ENCODE assay signal across 28 cellular contexts in genomic region chr1:203089651-203090045, GRCh38. TPM values are rescaled to one million over a fixed set of nuclear protein-coding genes. Genes with fewer than 3 reads are reported as not detected.
DNase-seq lines count a peak whose midpoint lies in the region; ATAC-seq and TF ChIP-seq lines count a peak whose summit lies in the region.
"Had no signal": no experiment of that assay in that cellular context is flagged by ENCODE, and none has a peak within 500 bp of the region (broad histone marks: within the 10 kb centered on the region; RNA-seq: fewer than 3 reads in every experiment).

No MANE protein-coding gene starts in this region.

- TF ChIP-seq EP300 in gastroesophageal sphincter (IDR thresholded peaks at IDR 0.05) = no peak

- H3K4me3 ChIP-seq in vagina (no peak overlapping the region), gastroesophageal sphincter (no peak overlapping the region)
- H3K4me3 ChIP-seq: thyroid gland had no signal

- intact Hi-C loops in vagina (cut with DNase I) = no loop called here

- H3K9me3 Mint-ChIP-seq in activated CD4-positive, alpha-beta T cell treated with anti-CD3 and anti-CD28 coated beads, Interleukin-2, amount 10 ng/mL, durations not matched to agents 7 days and 5 days = peaks cover 4% of the 10 kb centered on the region
- peaks cover 12% of the 10 kb centered on the region for H3K9me3 Mint-ChIP-seq in WTC11

- H3K4me1 Mint-ChIP-seq in activated CD4-positive, alpha-beta T cell treated with anti-CD3 and anti-CD28 coated beads, Interleukin-2, amount 10 ng/mL, durations not matched to agents 7 days and 5 days = no peaks in the 10 kb centered on the region
- peaks cover 14% of the 10 kb centered on the region for H3K4me1 Mint-ChIP-seq in WTC11
- H3K4me1 Mint-ChIP-seq: activated naive CD8-positive, alpha-beta T cell treated with anti-CD3 and anti-CD28 coated beads, Interleukin-2, amount 10 ng/mL, durations not matched to agents 7 days and 5 days; CD4-positive, alpha-beta memory T cell; naive thymus-derived CD4-positive, alpha-beta T cell had no signal

- H3K27me3 Mint-ChIP-seq in activated CD4-positive, alpha-beta T cell treated with anti-CD3 and anti-CD28 coated beads, Interleukin-2, amount 10 ng/mL, durations not matched to agents 7 days and 5 days = peaks cover 20% of the 10 kb centered on the region
- H3K27me3 Mint-ChIP-seq in WTC11 (ENCODE audit: low read depth) = no peaks in the 10 kb centered on the region; the same call in 1 of the 2 replicates

- no peaks in the 10 kb centered on the region for H3K36me3 Mint-ChIP-seq in activated CD4-positive, alpha-beta T cell treated with anti-CD3 and anti-CD28 coated beads, Interleukin-2, amount 10 ng/mL, durations not matched to agents 7 days and 5 days (ENCODE audit: low read depth)
- H3K36me3 Mint-ChIP-seq in WTC11 = peaks cover 4% of the 10 kb centered on the region
- H3K36me3 Mint-ChIP-seq: activated naive CD8-positive, alpha-beta T cell treated with anti-CD3 and anti-CD28 coated beads, Interleukin-2, amount 10 ng/mL, durations not matched to agents 7 days and 5 days had no signal

- ATAC-seq in WTC11 = peak; percentile 51; the same call in 1 of the 2 replicates
- no peak for ATAC-seq in gastroesophageal sphincter
- ATAC-seq: left cardiac atrium; naive thymus-derived CD4-positive, alpha-beta T cell; sciatic nerve had no signal

- DNase-seq in activated CD4-positive, alpha-beta T cell treated with anti-CD3 and anti-CD28 coated beads, Interleukin-2, amount 10 ng/mL, durations not matched to agents 7 days and 5 days = peak; percentile 3
- DNase-seq in activated CD4-positive, alpha-beta T cell treated with anti-CD3 and anti-CD28 coated beads for 4 hours = no peak
- DNase-seq in WTC11 (ENCODE audit: low spot score) (peak; percentile 29), myocyte (ENCODE audit: low read depth) (peak; percentile 86), vagina (ENCODE audit: extremely low spot score in 2 of 2) (peak; percentile 61 to 69), NCI-H226 (no peak), DMS53 treated with DMSO at 0.1 percent for 48 hours (lab: John Stamatoyannopoulos, UW; ENCODE audit: unreplicated experiment) (no peak)
- DNase-seq: activated CD8-positive, alpha-beta memory T cell treated with anti-CD3 and anti-CD28 coated beads, Interleukin-2, amount 50 U/mL, for 48 hours; activated naive CD8-positive, alpha-beta T cell treated with anti-CD3 and anti-CD28 coated beads, Interleukin-2, amount 10 ng/mL, durations not matched to agents 7 days and 5 days; caudate nucleus; CD4-positive, alpha-beta memory T cell; DMS153; left cardiac atrium; mesenchymal stem cell; naive thymus-derived CD4-positive, alpha-beta T cell; NCI-H774; OCI-M1; stimulated activated CD4-positive, alpha-beta T cell treated with anti-CD3 and anti-CD28 coated beads, Interleukin-15, amount 100 ng/mL, for 24 hours; thyroid gland had no signal

- H3K36me3 ChIP-seq in vagina (no peaks in the 10 kb centered on the region), gastroesophageal sphincter (no peaks in the 10 kb centered on the region)
- H3K36me3 ChIP-seq: thyroid gland had no signal

- 70% methylated on average over 2 of the region's 7 CpGs; no CpG with 5 or more reads in 1 of the 2 donors for WGBS in gastroesophageal sphincter (ENCODE audit: low coverage in 1 of 2), 2 donors

- no peak for TF ChIP-seq CTCF in WTC11 (IDR thresholded peaks at IDR 0.05)
- TF ChIP-seq CTCF in vagina (IDR thresholded peaks at IDR 0.05) = no peak
- TF ChIP-seq CTCF in gastroesophageal sphincter (IDR thresholded peaks at IDR 0.05) = no peak

- H3K27ac Mint-ChIP-seq in activated CD4-positive, alpha-beta T cell treated with anti-CD3 and anti-CD28 coated beads, Interleukin-2, amount 10 ng/mL, durations not matched to agents 7 days and 5 days = no peak overlapping the region
- H3K27ac Mint-ChIP-seq in WTC11 = no peak overlapping the region
- H3K27ac Mint-ChIP-seq: activated naive CD8-positive, alpha-beta T cell treated with anti-CD3 and anti-CD28 coated beads, Interleukin-2, amount 10 ng/mL, durations not matched to agents 7 days and 5 days; CD4-positive, alpha-beta memory T cell; naive thymus-derived CD4-positive, alpha-beta T cell; stimulated activated naive CD8-positive, alpha-beta T cell treated with anti-CD3 and anti-CD28 coated beads, Interleukin-15, Interleukin-2, amounts not matched to agents 100 ng/mL and 50 ng/mL, for 24 hours had no signal

- H3K4me1 ChIP-seq in vagina = no peaks in the 10 kb centered on the region
- no peaks in the 10 kb centered on the region for H3K4me1 ChIP-seq in gastroesophageal sphincter
- H3K4me1 ChIP-seq: parathyroid adenoma, thyroid gland had no signal

- TF ChIP-seq POLR2A in vagina (IDR thresholded peaks at IDR 0.05) (no peak), gastroesophageal sphincter (IDR thresholded peaks at IDR 0.05) (no peak)

- H3K27ac ChIP-seq in vagina (no peak overlapping the region), gastroesophageal sphincter (no peak overlapping the region)
- H3K27ac ChIP-seq: parathyroid adenoma, thyroid gland, VCaP had no signal

- H3K4me3 Mint-ChIP-seq in activated CD4-positive, alpha-beta T cell treated with anti-CD3 and anti-CD28 coated beads, Interleukin-2, amount 10 ng/mL, durations not matched to agents 7 days and 5 days = no peak overlapping the region
- H3K4me3 Mint-ChIP-seq in WTC11 = no peak overlapping the region
- H3K4me3 Mint-ChIP-seq: activated naive CD8-positive, alpha-beta T cell treated with anti-CD3 and anti-CD28 coated beads, Interleukin-2, amount 10 ng/mL, durations not matched to agents 7 days and 5 days; CD4-positive, alpha-beta memory T cell; naive thymus-derived CD4-positive, alpha-beta T cell; stimulated activated naive CD8-positive, alpha-beta T cell treated with anti-CD3 and anti-CD28 coated beads, Interleukin-15, Interleukin-2, amounts not matched to agents 100 ng/mL and 50 ng/mL, for 24 hours had no signal

- H3K9me3 ChIP-seq in vagina = no peaks in the 10 kb centered on the region
- H3K9me3 ChIP-seq in gastroesophageal sphincter = peaks cover 0 to 6% (median 0%) of the 10 kb centered on the region in 3 donors
- H3K9me3 ChIP-seq: thyroid gland had no signal

- POLR2A ChIA-PET in activated CD4-positive, alpha-beta T cell treated with anti-CD3 and anti-CD28 coated beads, Interleukin-2, amount 10 ng/mL, durations not matched to agents 7 days and 5 days (lab: Charles Lee) = no interaction called here
- POLR2A ChIA-PET in WTC11 (lab: Charles Lee) = no interaction called here

- H3K27me3 ChIP-seq in vagina (no peaks in the 10 kb centered on the region), gastroesophageal sphincter (no peaks in the 10 kb centered on the region)
- H3K27me3 ChIP-seq: thyroid gland had no signal

- CTCF ChIA-PET in activated CD4-positive, alpha-beta T cell treated with anti-CD3 and anti-CD28 coated beads, Interleukin-2, amount 10 ng/mL, durations not matched to agents 7 days and 5 days (lab: Charles Lee) = interaction anchor here (0.8 kb wide), 1 partner anchor 16 kb away, joined by 3 read pairs; no protein-coding TSS in a partner anchor
- CTCF ChIA-PET in WTC11 (lab: Charles Lee) = interaction anchor here (0.9 to 2.6 kb wide), 6 partner anchors 28 to 179 kb away, joined by 3 to 9 read pairs (median 4); no protein-coding TSS in a partner anchor

TF ChIP-seq in WTC11, 78 proteins besides CTCF, POLR2A, EP300 and RAD21 (continues in another document):
- TF ChIP-seq SP1 (CRISPR knock-in tag; conservative IDR thresholded peaks at IDR 0.05) (no peak), EMX1 (CRISPR knock-in tag; IDR thresholded peaks at IDR 0.05) (no peak), SMAD3 (CRISPR knock-in tag; IDR thresholded peaks at IDR 0.05; ENCODE audit: borderline replicate concordance) (no peak), TCF7 (CRISPR knock-in tag; IDR thresholded peaks at IDR 0.05; ENCODE audit: low read depth) (no peak), JUN (CRISPR knock-in tag; IDR thresholded peaks at IDR 0.05) (no peak)
- TF ChIP-seq, protein P1, sequence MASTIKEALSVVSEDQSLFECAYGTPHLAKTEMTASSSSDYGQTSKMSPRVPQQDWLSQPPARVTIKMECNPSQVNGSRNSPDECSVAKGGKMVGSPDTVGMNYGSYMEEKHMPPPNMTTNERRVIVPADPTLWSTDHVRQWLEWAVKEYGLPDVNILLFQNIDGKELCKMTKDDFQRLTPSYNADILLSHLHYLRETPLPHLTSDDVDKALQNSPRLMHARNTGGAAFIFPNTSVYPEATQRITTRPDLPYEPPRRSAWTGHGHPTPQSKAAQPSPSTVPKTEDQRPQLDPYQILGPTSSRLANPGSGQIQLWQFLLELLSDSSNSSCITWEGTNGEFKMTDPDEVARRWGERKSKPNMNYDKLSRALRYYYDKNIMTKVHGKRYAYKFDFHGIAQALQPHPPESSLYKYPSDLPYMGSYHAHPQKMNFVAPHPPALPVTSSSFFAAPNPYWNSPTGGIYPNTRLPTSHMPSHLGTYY (CRISPR knock-in tag; IDR thresholded peaks at IDR 0.05) = no peak
- TF ChIP-seq, protein P2, sequence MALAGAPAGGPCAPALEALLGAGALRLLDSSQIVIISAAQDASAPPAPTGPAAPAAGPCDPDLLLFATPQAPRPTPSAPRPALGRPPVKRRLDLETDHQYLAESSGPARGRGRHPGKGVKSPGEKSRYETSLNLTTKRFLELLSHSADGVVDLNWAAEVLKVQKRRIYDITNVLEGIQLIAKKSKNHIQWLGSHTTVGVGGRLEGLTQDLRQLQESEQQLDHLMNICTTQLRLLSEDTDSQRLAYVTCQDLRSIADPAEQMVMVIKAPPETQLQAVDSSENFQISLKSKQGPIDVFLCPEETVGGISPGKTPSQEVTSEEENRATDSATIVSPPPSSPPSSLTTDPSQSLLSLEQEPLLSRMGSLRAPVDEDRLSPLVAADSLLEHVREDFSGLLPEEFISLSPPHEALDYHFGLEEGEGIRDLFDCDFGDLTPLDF (CRISPR knock-in tag; IDR thresholded peaks at IDR 0.05) = no peak

RNA-seq across cellular contexts. Expression of gene MYOG, which starts 3.8 kb away (rescaled TPM):
- not detected for total RNA-seq in activated CD4-positive, alpha-beta T cell treated with anti-CD3 and anti-CD28 coated beads, Interleukin-2, amount 10 ng/mL, durations not matched to agents 7 days and 5 days
- not detected in 3 replicates for total RNA-seq in WTC11 (2021)
- 882 and 1,586 TPM in 2 replicates for total RNA-seq in myocyte
- polyA plus RNA-seq in myocyte (2012) = 367 TPM
- not detected for total RNA-seq in vagina
- total RNA-seq in gastroesophageal sphincter = under 1 TPM in 1 of 4 donors, not detected in 3; 0.35 TPM
- total RNA-seq: A172; activated naive CD8-positive, alpha-beta T cell treated with anti-CD3 and anti-CD28 coated beads, Interleukin-2, amount 10 ng/mL, durations not matched to agents 7 days and 5 days; astrocyte; CD4-positive, alpha-beta memory T cell; endothelial cell of umbilical vein; G401; left cardiac atrium; naive thymus-derived CD4-positive, alpha-beta T cell; sciatic nerve; thyroid gland had no signal
- polyA plus RNA-seq: CD4-positive, alpha-beta memory T cell; endothelial cell of umbilical vein; naive thymus-derived CD4-positive, alpha-beta T cell had no signal

RNA-seq across cellular contexts. Expression of gene ADORA1, which starts 37.9 kb away (rescaled TPM):
- total RNA-seq in activated CD4-positive, alpha-beta T cell treated with anti-CD3 and anti-CD28 coated beads, Interleukin-2, amount 10 ng/mL, durations not matched to agents 7 days and 5 days = not detected
- total RNA-seq in WTC11 (2021) (1.8 to 2.7 TPM (median 2.6 TPM) in 3 replicates), myocyte (27.4 and 42.0 TPM in 2 replicates), vagina (5.2 TPM), gastroesophageal sphincter (1 to 10 TPM in 1 of 4 donors, under 1 TPM in 3; 0.16 to 2.7 (median 0.33) TPM)
- 75.1 TPM for polyA plus RNA-seq in myocyte (2012)
- total RNA-seq: activated naive CD8-positive, alpha-beta T cell treated with anti-CD3 and anti-CD28 coated beads, Interleukin-2, amount 10 ng/mL, durations not matched to agents 7 days and 5 days; CD4-positive, alpha-beta memory T cell; endothelial cell of umbilical vein had no signal
- polyA plus RNA-seq: naive thymus-derived CD4-positive, alpha-beta T cell had no signal

Comparison
In these comparisons a context has a peak if more than half of its experiments do, and no peak if none do; other contexts are left out.
1. DNase-seq: peak in activated CD4-positive, alpha-beta T cell treated with anti-CD3 and anti-CD28 coated beads, Interleukin-2, amount 10 ng/mL, durations not matched to agents 7 days and 5 days (single experiment), WTC11 (single experiment), myocyte (single experiment) and vagina (2 of 2); none in activated CD4-positive, alpha-beta T cell treated with anti-CD3 and anti-CD28 coated beads for 4 hours (0 of 2), NCI-H226 (single experiment) and DMS53 treated with DMSO at 0.1 percent for 48 hours (single experiment).
2. RNA of gene MYOG, which starts 3.8 kb away (total RNA-seq): 882 to 1,586 TPM in myocyte; not detected in activated CD4-positive, alpha-beta T cell treated with anti-CD3 and anti-CD28 coated beads, Interleukin-2, amount 10 ng/mL, durations not matched to agents 7 days and 5 days, not detected in WTC11, not detected in vagina (single experiment) and 0.35 TPM in gastroesophageal sphincter; every median in the first group is over 100 times any median in the second.